Comparison of ENCODE assay signal across 25 cellular contexts in genomic region chr18:36665952-36666351, GRCh38.
DNase-seq lines count a peak whose midpoint lies in the region; ATAC-seq and TF ChIP-seq lines count a peak whose summit lies in the region.
"Had no signal": no experiment of that assay in that cellular context is flagged by ENCODE, and none has a peak within 500 bp of the region (broad histone marks: within the 10 kb centered on the region; RNA-seq: fewer than 3 reads in every experiment).

No MANE protein-coding gene starts in this region.

- DNase-seq in Right ventricle myocardium inferior (ENCODE audit: missing footprints) = no peak
- DNase-seq in left ventricle myocardium inferior = no peak
- peak; percentile 61 for DNase-seq in fibroblast of gingiva (ENCODE audit: low read depth)
- DNase-seq in sciatic nerve (ENCODE audit: low spot score) = no peak
- no peak for DNase-seq in aorta
- no peak for DNase-seq in posterior cingulate gyrus
- no peak for DNase-seq in thyroid gland
- DNase-seq: 8988T; Caco-2; CD4-positive, alpha-beta memory T cell; DMS 273 treated with DMSO at 0.1 percent for 48 hours; DMS79 treated with DMSO at 0.1 percent for 48 hours; IMR-90; MV-4-11; NCI-H1105 treated with DMSO at 0.1 percent for 48 hours; NCI-H2029 treated with DMSO at 0.1 percent for 48 hours; NCI-H345; NCI-H524; NCI-H774; SIG-M5; SK-N-SH had no signal

- TF ChIP-seq CTCF in left ventricle myocardium inferior (IDR thresholded peaks at IDR 0.05; ENCODE audit: borderline replicate concordance) = no peak
- TF ChIP-seq CTCF in thyroid gland (IDR thresholded peaks at IDR 0.05) = no peak

- H3K4me3 ChIP-seq in left ventricle myocardium inferior (no peak overlapping the region), aorta (ENCODE audit: low read length in 2 of 2) (no peak overlapping the region), thyroid gland (replicated peaks in 1 of 3) (no peak overlapping the region)
- H3K4me3 ChIP-seq: BLaER1 treated with 17β-estradiol and CSF1 and Interleukin-3, amounts not matched to agents 10 nM and 100 nM; GM12878; HAP-1 had no signal

- no peak overlapping the region for H3K27ac ChIP-seq in left ventricle myocardium inferior (replicated peaks)
- no peak overlapping the region for H3K27ac ChIP-seq in aorta (ENCODE audit: low read depth in 1 of 2, low read length in 2 of 2)
- H3K27ac ChIP-seq in thyroid gland = no peak overlapping the region
- H3K27ac ChIP-seq: BLaER1 treated with 17β-estradiol and CSF1 and Interleukin-3, amounts not matched to agents 10 nM and 100 nM had no signal

- TF ChIP-seq POLR2A in thyroid gland (IDR thresholded peaks at IDR 0.05) = no peak

- H3K9me3 ChIP-seq in left ventricle myocardium inferior (replicated peaks) (no peaks in the 10 kb centered on the region), aorta (ENCODE audit: control insufficient read depth, low read length) (no peaks in the 10 kb centered on the region), thyroid gland (no peaks in the 10 kb centered on the region)
- H3K9me3 ChIP-seq: BLaER1 treated with 17β-estradiol and CSF1 and Interleukin-3, amounts not matched to agents 10 nM and 100 nM; Caco-2; HAP-1; SK-N-SH had no signal

- H3K27me3 ChIP-seq in left ventricle myocardium inferior (ENCODE audit: low read depth) = no peaks in the 10 kb centered on the region
- H3K27me3 ChIP-seq in aorta (ENCODE audit: control insufficient read depth in 1 of 2, insufficient read depth in 2 of 2, low read length in 1 of 2) = no peaks in the 10 kb centered on the region
- no peaks in the 10 kb centered on the region for H3K27me3 ChIP-seq in thyroid gland
- H3K27me3 ChIP-seq: BLaER1 treated with 17β-estradiol and CSF1 and Interleukin-3, amounts not matched to agents 10 nM and 100 nM had no signal

- ATAC-seq in Right ventricle myocardium inferior = peak; percentile 44
- ATAC-seq in sciatic nerve = peak; percentile 80
- peak; percentile 73 for ATAC-seq in aorta (ENCODE audit: low FRiP score)
- ATAC-seq in HG03460 (IDR thresholded peaks at IDR 0.05; ENCODE audit: unreplicated experiment) = no peak
- ATAC-seq: GM12878 had no signal

- peaks cover 25% of the 10 kb centered on the region for H3K4me1 ChIP-seq in left ventricle myocardium inferior
- H3K4me1 ChIP-seq in aorta (ENCODE audit: control insufficient read depth in 1 of 2, insufficient read depth in 2 of 2, low read length in 2 of 2) = no peaks in the 10 kb centered on the region
- no peaks in the 10 kb centered on the region for H3K4me1 ChIP-seq in thyroid gland
- H3K4me1 ChIP-seq: Caco-2, HAP-1 had no signal

- H3K36me3 ChIP-seq in left ventricle myocardium inferior (no peaks in the 10 kb centered on the region), aorta (ENCODE audit: control insufficient read depth in 1 of 2, insufficient read depth in 2 of 2, low read length in 1 of 2) (peaks cover 0 to 2% of the 10 kb centered on the region in 2 donors), thyroid gland (no peaks in the 10 kb centered on the region)
- H3K36me3 ChIP-seq: BLaER1 treated with 17β-estradiol and CSF1 and Interleukin-3, amounts not matched to agents 10 nM and 100 nM; HAP-1 had no signal

- intact Hi-C loops in Right ventricle myocardium inferior (cut with DNase I) (no loop called here), left ventricle myocardium inferior (cut with micrococcal nuclease) (no loop called here), sciatic nerve (cut with DNase I) (no loop called here), aorta (cut with DNase I) (no loop called here), posterior cingulate gyrus (cut with DNase I) (no loop called here), thyroid gland (cut with DNase I) (no loop called here)

- 88 to 91% methylated on average over 1 of the region's 1 CpG for WGBS in aorta, 2 donors
- WGBS in thyroid gland, 2 donors = 83 to 100% methylated on average over 1 of the region's 1 CpG
